1 cellular context compared by ENCODE assay signal in genomic region chr19:15449620-15450527, GRCh38.
TF ChIP-seq lines count a peak whose summit lies in the region.

Gene WIZ, minus strand, starts transcription at chr19:15449956. Its CDS starts 1,649 bp downstream, at chr19:15448307.

TF ChIP-seq in HEK293, 187 proteins besides CTCF, POLR2A, EP300 and RAD21 (continued from another document and continues in another):
- no peak for TF ChIP-seq ZNF239 (tag by site-specific recombination; IDR thresholded peaks at IDR 0.05)
- TF ChIP-seq ZFP37 (tag by site-specific recombination; IDR thresholded peaks at IDR 0.05), result no peak
- TF ChIP-seq SCRT2 (tag by site-specific recombination; IDR thresholded peaks at IDR 0.05), result no peak
- TF ChIP-seq, protein P1, sequence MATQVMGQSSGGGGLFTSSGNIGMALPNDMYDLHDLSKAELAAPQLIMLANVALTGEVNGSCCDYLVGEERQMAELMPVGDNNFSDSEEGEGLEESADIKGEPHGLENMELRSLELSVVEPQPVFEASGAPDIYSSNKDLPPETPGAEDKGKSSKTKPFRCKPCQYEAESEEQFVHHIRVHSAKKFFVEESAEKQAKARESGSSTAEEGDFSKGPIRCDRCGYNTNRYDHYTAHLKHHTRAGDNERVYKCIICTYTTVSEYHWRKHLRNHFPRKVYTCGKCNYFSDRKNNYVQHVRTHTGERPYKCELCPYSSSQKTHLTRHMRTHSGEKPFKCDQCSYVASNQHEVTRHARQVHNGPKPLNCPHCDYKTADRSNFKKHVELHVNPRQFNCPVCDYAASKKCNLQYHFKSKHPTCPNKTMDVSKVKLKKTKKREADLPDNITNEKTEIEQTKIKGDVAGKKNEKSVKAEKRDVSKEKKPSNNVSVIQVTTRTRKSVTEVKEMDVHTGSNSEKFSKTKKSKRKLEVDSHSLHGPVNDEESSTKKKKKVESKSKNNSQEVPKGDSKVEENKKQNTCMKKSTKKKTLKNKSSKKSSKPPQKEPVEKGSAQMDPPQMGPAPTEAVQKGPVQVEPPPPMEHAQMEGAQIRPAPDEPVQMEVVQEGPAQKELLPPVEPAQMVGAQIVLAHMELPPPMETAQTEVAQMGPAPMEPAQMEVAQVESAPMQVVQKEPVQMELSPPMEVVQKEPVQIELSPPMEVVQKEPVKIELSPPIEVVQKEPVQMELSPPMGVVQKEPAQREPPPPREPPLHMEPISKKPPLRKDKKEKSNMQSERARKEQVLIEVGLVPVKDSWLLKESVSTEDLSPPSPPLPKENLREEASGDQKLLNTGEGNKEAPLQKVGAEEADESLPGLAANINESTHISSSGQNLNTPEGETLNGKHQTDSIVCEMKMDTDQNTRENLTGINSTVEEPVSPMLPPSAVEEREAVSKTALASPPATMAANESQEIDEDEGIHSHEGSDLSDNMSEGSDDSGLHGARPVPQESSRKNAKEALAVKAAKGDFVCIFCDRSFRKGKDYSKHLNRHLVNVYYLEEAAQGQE (tag by site-specific recombination; IDR thresholded peaks at IDR 0.05), result no peak
- TF ChIP-seq ZNF155 (tag by site-specific recombination; IDR thresholded peaks at IDR 0.05), result no peak
- no peak for TF ChIP-seq ZNF514 (tag by site-specific recombination; IDR thresholded peaks at IDR 0.05)
- no peak for TF ChIP-seq KLF1 (tag by site-specific recombination; IDR thresholded peaks at IDR 0.05)
- TF ChIP-seq ZNF830 (tag by site-specific recombination; IDR thresholded peaks at IDR 0.05; ENCODE audit: low read depth), result no peak
- no peak for TF ChIP-seq ZBTB20 (tag by site-specific recombination; IDR thresholded peaks at IDR 0.05)
- TF ChIP-seq ZNF169 (tag by site-specific recombination; IDR thresholded peaks at IDR 0.05), result no peak
- no peak; the same call in 1 of the 2 replicates for TF ChIP-seq KLF8 (tag by site-specific recombination; IDR thresholded peaks at IDR 0.05)
- TF ChIP-seq, protein P2, sequence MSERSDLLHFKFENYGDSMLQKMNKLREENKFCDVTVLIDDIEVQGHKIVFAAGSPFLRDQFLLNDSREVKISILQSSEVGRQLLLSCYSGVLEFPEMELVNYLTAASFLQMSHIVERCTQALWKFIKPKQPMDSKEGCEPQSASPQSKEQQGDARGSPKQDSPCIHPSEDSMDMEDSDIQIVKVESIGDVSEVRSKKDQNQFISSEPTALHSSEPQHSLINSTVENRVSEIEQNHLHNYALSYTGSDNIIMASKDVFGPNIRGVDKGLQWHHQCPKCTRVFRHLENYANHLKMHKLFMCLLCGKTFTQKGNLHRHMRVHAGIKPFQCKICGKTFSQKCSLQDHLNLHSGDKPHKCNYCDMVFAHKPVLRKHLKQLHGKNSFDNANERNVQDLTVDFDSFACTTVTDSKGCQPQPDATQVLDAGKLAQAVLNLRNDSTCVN (tag by site-specific recombination; optimal IDR thresholded peaks at IDR 0.05), result peak; percentile 20
- no peak for TF ChIP-seq OVOL3 (tag by site-specific recombination; IDR thresholded peaks at IDR 0.05)
- TF ChIP-seq ZBTB7A (tag by site-specific recombination; IDR thresholded peaks at IDR 0.05; ENCODE audit: low read depth), result peak; percentile 56; the same call in 1 of the 2 replicates
- TF ChIP-seq, protein P3, sequence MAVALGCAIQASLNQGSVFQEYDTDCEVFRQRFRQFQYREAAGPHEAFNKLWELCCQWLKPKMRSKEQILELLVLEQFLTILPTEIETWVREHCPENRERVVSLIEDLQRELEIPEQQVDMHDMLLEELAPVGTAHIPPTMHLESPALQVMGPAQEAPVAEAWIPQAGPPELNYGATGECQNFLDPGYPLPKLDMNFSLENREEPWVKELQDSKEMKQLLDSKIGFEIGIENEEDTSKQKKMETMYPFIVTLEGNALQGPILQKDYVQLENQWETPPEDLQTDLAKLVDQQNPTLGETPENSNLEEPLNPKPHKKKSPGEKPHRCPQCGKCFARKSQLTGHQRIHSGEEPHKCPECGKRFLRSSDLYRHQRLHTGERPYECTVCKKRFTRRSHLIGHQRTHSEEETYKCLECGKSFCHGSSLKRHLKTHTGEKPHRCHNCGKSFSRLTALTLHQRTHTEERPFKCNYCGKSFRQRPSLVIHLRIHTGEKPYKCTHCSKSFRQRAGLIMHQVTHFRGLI (tag by site-specific recombination; IDR thresholded peaks at IDR 0.05), result no peak
- TF ChIP-seq MEIS1 (CRISPR knock-in tag; IDR thresholded peaks at IDR 0.05; ENCODE audit: borderline replicate concordance), result no peak
- no peak for TF ChIP-seq PRDM4 (tag by site-specific recombination; IDR thresholded peaks at IDR 0.05)
- no peak for TF ChIP-seq SP7 (tag by site-specific recombination; IDR thresholded peaks at IDR 0.05)
- no peak for TF ChIP-seq GLI2 (tag by site-specific recombination; IDR thresholded peaks at IDR 0.05; ENCODE audit: borderline replicate concordance, low read depth)
- TF ChIP-seq ZNF561 (tag by site-specific recombination; IDR thresholded peaks at IDR 0.05; ENCODE audit: borderline replicate concordance), result no peak
- no peak for TF ChIP-seq ZNF433 (tag by site-specific recombination; IDR thresholded peaks at IDR 0.05; ENCODE audit: low read depth)
- no peak for TF ChIP-seq ZBTB8A (tag by site-specific recombination; IDR thresholded peaks at IDR 0.05)
- TF ChIP-seq ZNF391 (tag by site-specific recombination; IDR thresholded peaks at IDR 0.05; ENCODE audit: borderline replicate concordance, low read depth), result no peak
- no peak for TF ChIP-seq ZNF19 (tag by site-specific recombination; IDR thresholded peaks at IDR 0.05; ENCODE audit: low read depth)
- TF ChIP-seq EGR2 (tag by site-specific recombination; IDR thresholded peaks at IDR 0.05; ENCODE audit: low read depth), result no peak
- TF ChIP-seq, protein P4, sequence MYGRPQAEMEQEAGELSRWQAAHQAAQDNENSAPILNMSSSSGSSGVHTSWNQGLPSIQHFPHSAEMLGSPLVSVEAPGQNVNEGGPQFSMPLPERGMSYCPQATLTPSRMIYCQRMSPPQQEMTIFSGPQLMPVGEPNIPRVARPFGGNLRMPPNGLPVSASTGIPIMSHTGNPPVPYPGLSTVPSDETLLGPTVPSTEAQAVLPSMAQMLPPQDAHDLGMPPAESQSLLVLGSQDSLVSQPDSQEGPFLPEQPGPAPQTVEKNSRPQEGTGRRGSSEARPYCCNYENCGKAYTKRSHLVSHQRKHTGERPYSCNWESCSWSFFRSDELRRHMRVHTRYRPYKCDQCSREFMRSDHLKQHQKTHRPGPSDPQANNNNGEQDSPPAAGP (tag by site-specific recombination; IDR thresholded peaks at IDR 0.05), result no peak
- TF ChIP-seq ZFP69B (tag by site-specific recombination; IDR thresholded peaks at IDR 0.05), result no peak
- TF ChIP-seq HOXC10 (CRISPR knock-in tag; IDR thresholded peaks at IDR 0.05), result no peak
- no peak for TF ChIP-seq ZNF473 (tag by site-specific recombination; IDR thresholded peaks at IDR 0.05)
- TF ChIP-seq ZNF621 (tag by site-specific recombination; IDR thresholded peaks at IDR 0.05), result no peak
- no peak for TF ChIP-seq ZNF292 (tag by site-specific recombination; IDR thresholded peaks at IDR 0.05; ENCODE audit: borderline replicate concordance, low read depth)
- no peak for TF ChIP-seq SALL2 (tag by site-specific recombination; IDR thresholded peaks at IDR 0.05; ENCODE audit: borderline replicate concordance)
- 0 out of 2 replicates have a peak, but pooled peaks have one; percentile 41 for TF ChIP-seq YY1 (tag by site-specific recombination; IDR thresholded peaks at IDR 0.05)
- TF ChIP-seq KLF7 (tag by site-specific recombination; IDR thresholded peaks at IDR 0.05; ENCODE audit: borderline replicate concordance), result 0 out of 2 replicates have a peak, but pooled peaks have one; percentile 18
- TF ChIP-seq ZNF701 (tag by site-specific recombination; IDR thresholded peaks at IDR 0.05), result 0 out of 2 replicates have a peak, but pooled peaks have one; percentile 9
- TF ChIP-seq ZNF610 (tag by site-specific recombination; IDR thresholded peaks at IDR 0.05; ENCODE audit: borderline replicate concordance), result no peak
- no peak for TF ChIP-seq ZNF211 (tag by site-specific recombination; IDR thresholded peaks at IDR 0.05; ENCODE audit: low read depth)
- TF ChIP-seq ZNF560 (tag by site-specific recombination; IDR thresholded peaks at IDR 0.05; ENCODE audit: borderline replicate concordance), result peak; percentile 17; the same call in 1 of the 2 replicates
- TF ChIP-seq HIC1 (tag by site-specific recombination; IDR thresholded peaks at IDR 0.05), result no peak
- TF ChIP-seq ZNF776 (tag by site-specific recombination; IDR thresholded peaks at IDR 0.05; ENCODE audit: borderline replicate concordance), result no peak
- TF ChIP-seq, protein P5, sequence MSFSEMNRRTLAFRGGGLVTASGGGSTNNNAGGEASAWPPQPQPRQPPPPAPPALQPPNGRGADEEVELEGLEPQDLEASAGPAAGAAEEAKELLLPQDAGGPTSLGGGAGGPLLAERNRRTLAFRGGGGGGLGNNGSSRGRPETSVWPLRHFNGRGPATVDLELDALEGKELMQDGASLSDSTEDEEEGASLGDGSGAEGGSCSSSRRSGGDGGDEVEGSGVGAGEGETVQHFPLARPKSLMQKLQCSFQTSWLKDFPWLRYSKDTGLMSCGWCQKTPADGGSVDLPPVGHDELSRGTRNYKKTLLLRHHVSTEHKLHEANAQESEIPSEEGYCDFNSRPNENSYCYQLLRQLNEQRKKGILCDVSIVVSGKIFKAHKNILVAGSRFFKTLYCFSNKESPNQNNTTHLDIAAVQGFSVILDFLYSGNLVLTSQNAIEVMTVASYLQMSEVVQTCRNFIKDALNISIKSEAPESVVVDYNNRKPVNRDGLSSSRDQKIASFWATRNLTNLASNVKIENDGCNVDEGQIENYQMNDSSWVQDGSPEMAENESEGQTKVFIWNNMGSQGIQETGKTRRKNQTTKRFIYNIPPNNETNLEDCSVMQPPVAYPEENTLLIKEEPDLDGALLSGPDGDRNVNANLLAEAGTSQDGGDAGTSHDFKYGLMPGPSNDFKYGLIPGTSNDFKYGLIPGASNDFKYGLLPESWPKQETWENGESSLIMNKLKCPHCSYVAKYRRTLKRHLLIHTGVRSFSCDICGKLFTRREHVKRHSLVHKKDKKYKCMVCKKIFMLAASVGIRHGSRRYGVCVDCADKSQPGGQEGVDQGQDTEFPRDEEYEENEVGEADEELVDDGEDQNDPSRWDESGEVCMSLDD (tag by site-specific recombination; IDR thresholded peaks at IDR 0.05), result peak; percentile 60; the same call in 1 of the 2 replicates
- no peak for TF ChIP-seq ZNF121 (tag by site-specific recombination; IDR thresholded peaks at IDR 0.05)
- no peak for TF ChIP-seq ZNF585B (tag by site-specific recombination; IDR thresholded peaks at IDR 0.05)
- TF ChIP-seq ZBTB44 (tag by site-specific recombination; IDR thresholded peaks at IDR 0.05), result no peak
- no peak for TF ChIP-seq ZNF37A (tag by site-specific recombination; IDR thresholded peaks at IDR 0.05)
- no peak for TF ChIP-seq FEZF1 (tag by site-specific recombination; IDR thresholded peaks at IDR 0.05)
- no peak for TF ChIP-seq ZNF501 (tag by site-specific recombination; IDR thresholded peaks at IDR 0.05)
- no peak for TF ChIP-seq ZNF791 (tag by site-specific recombination; IDR thresholded peaks at IDR 0.05)
- TF ChIP-seq ZFP3 (tag by site-specific recombination; IDR thresholded peaks at IDR 0.05; ENCODE audit: low read depth), result no peak
- no peak for TF ChIP-seq ZNF311 (tag by site-specific recombination; IDR thresholded peaks at IDR 0.05; ENCODE audit: borderline replicate concordance)
- TF ChIP-seq ZNF785 (tag by site-specific recombination; IDR thresholded peaks at IDR 0.05), result no peak
